In the genomic region with DNA sequence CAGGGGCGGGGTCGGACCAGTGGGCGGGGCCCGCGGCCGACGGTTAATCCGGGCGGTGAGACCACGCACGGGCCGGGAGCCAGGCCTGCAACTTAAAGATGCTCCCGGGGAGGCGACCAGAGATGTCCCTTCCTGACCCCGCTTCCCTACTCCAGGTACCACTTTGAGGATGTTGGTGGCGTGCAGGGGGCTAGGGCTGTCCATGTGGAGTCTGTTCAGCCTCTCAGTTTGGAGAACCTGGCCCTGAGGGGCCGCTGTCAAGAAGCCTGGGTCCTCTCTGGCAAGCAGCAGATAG, we compare ENCODE assay signal across 8 cellular contexts. TPM values are rescaled to one million over a fixed set of nuclear protein-coding genes. Genes with fewer than 3 reads are reported as not detected.
A peak's percentile ranks its signal among the peaks of the same experiment; 100 is the strongest.
DNase-seq lines count a peak whose midpoint lies in the region; ATAC-seq and TF ChIP-seq lines count a peak whose summit lies in the region.

No MANE protein-coding gene starts in this region.

- no peaks in the 10 kb centered on the region for H3K27me3 Mint-ChIP-seq in effector memory CD8-positive, alpha-beta T cell

- ATAC-seq in SK-N-SH treated with all-trans-retinoic acid at 6 μM for 48 hours (no peak; the same call in 2 of the 3 replicates), Panc1 (peak; percentile 27; the same call in 1 of the 2 replicates), GM19455 (IDR thresholded peaks at IDR 0.05; ENCODE audit: unreplicated experiment) (no peak)
- no peak for ATAC-seq in effector memory CD8-positive, alpha-beta T cell (replicated peaks)

- H3K36me3 Mint-ChIP-seq in effector memory CD8-positive, alpha-beta T cell (ENCODE audit: insufficient read depth), result peaks cover 7% of the 10 kb centered on the region

- DNase-seq in SK-N-SH (no peak), Panc1 (ENCODE audit: low read depth, low spot score) (no peak), KG1 (lab: John Stamatoyannopoulos, UW) (no peak)
- DNase-seq in effector memory CD8-positive, alpha-beta T cell, result no peak
- no peak for DNase-seq in effector CD8-positive, alpha-beta T cell (lab: John Stamatoyannopoulos, UW)

- intact Hi-C loops in Panc1 (cut with micrococcal nuclease; ENCODE audit: unreplicated experiment), result no loop called here

- TF ChIP-seq RAD21 in SK-N-SH (IDR thresholded peaks at IDR 0.05; ENCODE audit: low read length) (no peak), neural cell (conservative IDR thresholded peaks at IDR 0.05) (no peak)

- POLR2A ChIA-PET in SK-N-SH (lab: Yijun Ruan, JAX), result interaction anchor here (0.6 to 1.3 kb wide), 3 partner anchors 12 to 68 kb away, joined by 3 to 9 read pairs (median 4); partner anchors contain the start of gene CTC1
- POLR2A ChIA-PET in Panc1 (lab: Charles Lee), result no interaction called here

- H3K4me1 ChIP-seq in SK-N-SH (ENCODE audit: control insufficient read depth in 1 of 2, insufficient read depth in 2 of 2, low read depth in 1 of 2, low read length in 1 of 2), result peaks cover 5 to 19% of the 10 kb centered on the region in 2 experiments; a peak in 1 of 4 replicates
- peaks cover 13% of the 10 kb centered on the region for H3K4me1 ChIP-seq in Panc1 (ENCODE audit: control insufficient read depth, insufficient read depth, low read length)

- H3F3A ChIP-seq in SK-N-SH (replicated peaks; ENCODE audit: insufficient read depth) (no peaks in the 10 kb centered on the region), neural cell (ENCODE audit: insufficient read depth, low read length, poor library complexity, severe bottlenecking) (no peaks in the 10 kb centered on the region)

- H3K27ac ChIP-seq in SK-N-SH (ENCODE audit: low read depth in 2 of 2, low read length in 1 of 2) (peak overlapping the region; percentile 85 to 89), Panc1 (ENCODE audit: low read length) (peak overlapping the region; percentile 87), neural cell (ENCODE audit: low read length) (no peak overlapping the region)

- H3K4me1 Mint-ChIP-seq in effector memory CD8-positive, alpha-beta T cell (ENCODE audit: low read depth in 2 of 2), result peaks cover 22 to 28% of the 10 kb centered on the region in 2 donors

- peak overlapping the region; percentile 89 to 90 for H3K4me3 Mint-ChIP-seq in effector memory CD8-positive, alpha-beta T cell

- no peaks in the 10 kb centered on the region for H3K9me3 Mint-ChIP-seq in effector memory CD8-positive, alpha-beta T cell

- TF ChIP-seq CTCF in SK-N-SH (IDR thresholded peaks at IDR 0.05), result no peak
- TF ChIP-seq CTCF in Panc1 (IDR thresholded peaks at IDR 0.05), result no peak
- no peak for TF ChIP-seq CTCF in neural cell (IDR thresholded peaks at IDR 0.05; ENCODE audit: poor library complexity, severe bottlenecking)

- CTCF ChIA-PET in SK-N-SH (lab: Yijun Ruan, JAX) (interaction anchor here (1.0 to 1.4 kb wide), 3 partner anchors 11 to 170 kb away, joined by 4 to 7 read pairs (median 6); partner anchors contain the start of gene ALOXE3), Panc1 (lab: Charles Lee) (interaction anchor here (1.1 kb wide), 1 partner anchor 35 kb away, joined by 3 read pairs; no protein-coding TSS in a partner anchor)

- no peak for TF ChIP-seq EP300 in SK-N-SH (IDR thresholded peaks at IDR 0.05; ENCODE audit: borderline replicate concordance in 1 of 2, low read depth in 1 of 2, low read length in 1 of 2)
- no peak for TF ChIP-seq EP300 in neural cell (conservative IDR thresholded peaks at IDR 0.05; ENCODE audit: poor library complexity, severe bottlenecking)

- no peaks in the 10 kb centered on the region for H4K20me1 ChIP-seq in SK-N-SH (ENCODE audit: insufficient read depth)
- no peaks in the 10 kb centered on the region for H4K20me1 ChIP-seq in neural cell (ENCODE audit: insufficient read depth)

- H3K4me3 ChIP-seq in SK-N-SH (ENCODE audit: low read depth in 2 of 2, low read length in 1 of 2) (peak overlapping the region; percentile 57 to 95), Panc1 (ENCODE audit: low read depth in 2 of 2, low read length in 2 of 2) (peak overlapping the region; percentile 63 to 72), neural cell (ENCODE audit: low read length) (peak overlapping the region; percentile 78)

- H3K27ac Mint-ChIP-seq in effector memory CD8-positive, alpha-beta T cell, result peak overlapping the region; percentile 94 to 95

- 3% methylated on average over 14 of the region's 17 CpGs for WGBS in SK-N-SH (ENCODE audit: low lambda C conversion rate)

- H3K4me2 ChIP-seq in SK-N-SH (peak overlapping the region; percentile 99), neural cell (ENCODE audit: low read length) (peak overlapping the region; percentile 56)

- H3K27me3 ChIP-seq in SK-N-SH (ENCODE audit: insufficient read depth) (no peaks in the 10 kb centered on the region), Panc1 (ENCODE audit: control insufficient read depth, insufficient read depth, low read length) (no peaks in the 10 kb centered on the region), neural cell (ENCODE audit: insufficient read depth, low read depth, low read length) (no peaks in the 10 kb centered on the region)

- H3K36me3 ChIP-seq in SK-N-SH (replicated peaks in 1 of 2; ENCODE audit: control insufficient read depth in 1 of 2, insufficient read depth in 2 of 2, low read length in 1 of 2) (no peaks in the 10 kb centered on the region), Panc1 (ENCODE audit: control insufficient read depth, insufficient read depth, low read length) (no peaks in the 10 kb centered on the region; the same call in 1 of the 2 replicates), neural cell (ENCODE audit: insufficient read depth, low read length) (no peaks in the 10 kb centered on the region)

- H3K9me3 ChIP-seq in SK-N-SH, result no peaks in the 10 kb centered on the region
- no peaks in the 10 kb centered on the region for H3K9me3 ChIP-seq in Panc1 (ENCODE audit: control insufficient read depth, insufficient read depth, low read depth, low read length)
- H3K9me3 ChIP-seq in neural cell (ENCODE audit: low read length), result no peaks in the 10 kb centered on the region

- no TSS peak for BruUV-seq in Panc1 (replicated peaks; lab: Mats Ljungman, UMichigan)

- in situ Hi-C loops in Panc1 (cut with HindIII; ENCODE audit: low pct_unique_long_range_greater_than_20kb, low sequenced_read_pairs), result no loop called here

- H3K79me2 ChIP-seq in SK-N-SH (ENCODE audit: insufficient read depth) (peaks cover 4% of the 10 kb centered on the region), neural cell (replicated peaks; ENCODE audit: insufficient read depth, low read length) (no peaks in the 10 kb centered on the region)

- H3K9me2 ChIP-seq in SK-N-SH (no peaks in the 10 kb centered on the region), neural cell (ENCODE audit: insufficient read depth, low read length) (no peaks in the 10 kb centered on the region)

- H2AFZ ChIP-seq in SK-N-SH (ENCODE audit: low read depth), result peak overlapping the region; percentile 76
- H2AFZ ChIP-seq in neural cell (ENCODE audit: low read depth, low read length), result peak overlapping the region; percentile 73

- H3K9ac ChIP-seq in SK-N-SH (peak overlapping the region; percentile 91), neural cell (ENCODE audit: low read length) (peak overlapping the region; percentile 68)

TF ChIP-seq in SK-N-SH, 30 proteins besides CTCF, POLR2A, EP300 and RAD21 (continues in another document):
- TF ChIP-seq YY1 (IDR thresholded peaks at IDR 0.05; ENCODE audit: low read depth) (no peak), ELF1 (IDR thresholded peaks at IDR 0.05) (no peak)

TF ChIP-seq in SK-N-SH treated with all-trans-retinoic acid at 6 μM for 48 hours, 23 proteins besides CTCF, POLR2A, EP300 and RAD21 (continues in another document):
- TF ChIP-seq TOX (CRISPR knock-in tag; IDR thresholded peaks at IDR 0.05; ENCODE audit: borderline replicate concordance) (no peak), PPARA (CRISPR knock-in tag; IDR thresholded peaks at IDR 0.05; ENCODE audit: borderline replicate concordance) (no peak), BACH2 (CRISPR knock-in tag; IDR thresholded peaks at IDR 0.05; ENCODE audit: borderline replicate concordance) (no peak), ZFP3 (CRISPR knock-in tag; IDR thresholded peaks at IDR 0.05) (no peak)

RNA-seq across cellular contexts. Expression of gene RANGRF, which starts 0.6 kb away (rescaled TPM):
- 47.3 and 55.9 TPM in 2 replicates for polyA plus RNA-seq in SK-N-SH (2012; rRNA removed)
- 32.3 and 39.9 TPM in 2 replicates for polyA plus RNA-seq in SK-N-SH (2012; cell fraction: cytosol; rRNA removed)
- 65.4 and 76.4 TPM in 2 replicates for polyA plus RNA-seq in SK-N-SH (2012; cell fraction: nucleus; rRNA removed)
- 16.7 TPM for total RNA-seq in Panc1 (2021; ENCODE audit: unreplicated experiment)
- polyA plus RNA-seq in Panc1 (2012; ENCODE audit: insufficient read length), result 23.1 TPM
- 20.9 and 42.5 TPM in 2 replicates for polyA plus RNA-seq in neural cell
- polyA minus RNA-seq in neural cell, result 8.5 and 8.7 TPM in 2 replicates

RNA-seq across cellular contexts. Expression of gene SLC25A35, which starts 6.2 kb away (rescaled TPM):
- polyA plus RNA-seq in SK-N-SH (2012; rRNA removed) (4.1 and 5.6 TPM in 2 replicates), neural cell (0.25 TPM in 1 of 2 replicates, not detected in the other)
- polyA plus RNA-seq in SK-N-SH (2012; cell fraction: cytosol; rRNA removed), result 1.8 and 2.2 TPM in 2 replicates
- polyA plus RNA-seq in SK-N-SH (2012; cell fraction: nucleus; rRNA removed), result 23.5 and 27.7 TPM in 2 replicates
- 22.0 TPM for total RNA-seq in Panc1 (2021; ENCODE audit: unreplicated experiment)
- 17.8 TPM for polyA plus RNA-seq in Panc1 (2012; ENCODE audit: insufficient read length)
- 0.24 and 0.46 TPM in 2 replicates for polyA minus RNA-seq in neural cell

RNA-seq across cellular contexts. Expression of gene ARHGEF15, which starts 21.0 kb away (rescaled TPM):
- polyA plus RNA-seq in SK-N-SH (2012; rRNA removed) (not detected in 2 replicates), neural cell (0.10 and 0.14 TPM in 2 replicates)
- 0.01 TPM in 1 of 2 replicates, not detected in the other for polyA plus RNA-seq in SK-N-SH (2012; cell fraction: cytosol; rRNA removed)
- 0.05 TPM in 1 of 2 replicates, not detected in the other for polyA plus RNA-seq in SK-N-SH (2012; cell fraction: nucleus; rRNA removed)
- not detected for total RNA-seq in Panc1 (2021; ENCODE audit: unreplicated experiment)
- not detected for polyA plus RNA-seq in Panc1 (2012; ENCODE audit: insufficient read length)
- not detected in 2 replicates for polyA minus RNA-seq in neural cell

RNA-seq across cellular contexts. Expression of gene PFAS, which starts 40.0 kb away (rescaled TPM):
- polyA plus RNA-seq in SK-N-SH (2012; rRNA removed) (22.4 and 24.0 TPM in 2 replicates), neural cell (11.0 and 11.7 TPM in 2 replicates)
- polyA plus RNA-seq in SK-N-SH (2012; cell fraction: cytosol; rRNA removed), result 7.1 and 9.5 TPM in 2 replicates
- 91.9 and 99.7 TPM in 2 replicates for polyA plus RNA-seq in SK-N-SH (2012; cell fraction: nucleus; rRNA removed)
- total RNA-seq in Panc1 (2021; ENCODE audit: unreplicated experiment), result 73.0 TPM
- polyA plus RNA-seq in Panc1 (2012; ENCODE audit: insufficient read length), result 46.2 TPM
- polyA minus RNA-seq in neural cell, result 13.3 and 27.5 TPM in 2 replicates

RNA-seq across cellular contexts. Expression of gene CTC1, which starts 41.2 kb away (rescaled TPM):
- 11.0 and 12.6 TPM in 2 replicates for polyA plus RNA-seq in SK-N-SH (2012; rRNA removed)
- polyA plus RNA-seq in SK-N-SH (2012; cell fraction: cytosol; rRNA removed), result 3.2 and 4.8 TPM in 2 replicates
- 61.6 and 90.0 TPM in 2 replicates for polyA plus RNA-seq in SK-N-SH (2012; cell fraction: nucleus; rRNA removed)
- 34.2 TPM for total RNA-seq in Panc1 (2021; ENCODE audit: unreplicated experiment)
- polyA plus RNA-seq in Panc1 (2012; ENCODE audit: insufficient read length), result 29.6 TPM
- polyA plus RNA-seq in neural cell, result 11.9 and 16.5 TPM in 2 replicates
- 17.0 and 22.0 TPM in 2 replicates for polyA minus RNA-seq in neural cell
